In genomic region chr18:22337311-22337710, GRCh38 we compare ENCODE assay signal across 25 cellular contexts.
A peak's percentile ranks its signal among the peaks of the same experiment; 100 is the strongest.
DNase-seq lines count a peak whose midpoint lies in the region; ATAC-seq and TF ChIP-seq lines count a peak whose summit lies in the region.
"Had no signal": no experiment of that assay in that cellular context is flagged by ENCODE, and none has a peak within 500 bp of the region (broad histone marks: within the 10 kb centered on the region; RNA-seq: fewer than 3 reads in every experiment).

No MANE protein-coding gene starts in this region.

- no peak overlapping the region for H3K9ac ChIP-seq in adipocyte (ENCODE audit: low read length)
- H3K9ac ChIP-seq: SK-N-SH had no signal

- H3K9me3 ChIP-seq in left ventricle myocardium inferior (replicated peaks) (no peaks in the 10 kb centered on the region), right cardiac atrium (ENCODE audit: control insufficient read depth, low read length) (no peaks in the 10 kb centered on the region), adipocyte (ENCODE audit: control insufficient read depth, low read length) (no peaks in the 10 kb centered on the region)
- H3K9me3 ChIP-seq: A549, SK-N-SH, spleen, testis, vagina had no signal

- H3K4me1 ChIP-seq in left ventricle myocardium inferior (peaks cover 33% of the 10 kb centered on the region), right cardiac atrium (ENCODE audit: control insufficient read depth, insufficient read depth, low read length) (peaks cover 13% of the 10 kb centered on the region), adipocyte (ENCODE audit: control insufficient read depth, insufficient read depth, low read length) (peaks cover 12% of the 10 kb centered on the region)
- H3K4me1 ChIP-seq: A549 had no signal

- no peaks in the 10 kb centered on the region for H3K27me3 ChIP-seq in left ventricle myocardium inferior (ENCODE audit: low read depth)
- no peaks in the 10 kb centered on the region for H3K27me3 ChIP-seq in right cardiac atrium (ENCODE audit: control insufficient read depth, insufficient read depth)
- H3K27me3 ChIP-seq in adipocyte (replicated peaks; ENCODE audit: control insufficient read depth, insufficient read depth, low read length): no peaks in the 10 kb centered on the region
- H3K27me3 ChIP-seq: spleen, testis, vagina had no signal

- no peak for DNase-seq in left ventricle myocardium inferior
- no peak for DNase-seq in right cardiac atrium
- peak; percentile 45 for DNase-seq in adipocyte (ENCODE audit: low read depth)
- DNase-seq in fibroblast of villous mesenchyme (ENCODE audit: low read depth): peak; percentile 28
- peak; percentile 26 for DNase-seq in superior temporal gyrus (ENCODE audit: extremely low spot score)
- no peak for DNase-seq in NCI-H1436 (lab: John Stamatoyannopoulos, UW)
- no peak for DNase-seq in putamen (ENCODE audit: low spot score)
- DNase-seq: activated CD4-positive, alpha-beta T cell treated with anti-CD3 and anti-CD28 coated beads, Interleukin-2, amount 50 U/mL, for 1 hour; activated naive CD4-positive, alpha-beta T cell treated with anti-CD3 and anti-CD28 coated beads, Interleukin-2, amount 50 U/mL, for 16 hours; C1 segment of cervical spinal cord; cerebellar nuclear complex; H7; hippocampal formation; NCI-H187; NCI-H774; SK-N-SH; spleen; stimulated activated CD4-positive, alpha-beta T cell treated with anti-CD3 and anti-CD28 coated beads, Interleukin-2, amount 100 ng/mL, for 48 hours; testis had no signal

- ATAC-seq in right cardiac atrium (no peak), GM21825 (IDR thresholded peaks at IDR 0.05; ENCODE audit: unreplicated experiment) (no peak)
- ATAC-seq: A549; stimulated activated memory B cell treated with anti-CD40 and anti-IgM and Interleukin-4, amounts not matched to agents 10 μg/mL and 1 μg/mL and 100 μg/mL, for 72 hours; WTC11 had no signal

- WGBS in right cardiac atrium: 42% methylated on average over 3 of the region's 3 CpGs

- TF ChIP-seq CTCF in left ventricle myocardium inferior (IDR thresholded peaks at IDR 0.05; ENCODE audit: borderline replicate concordance) (no peak), fibroblast of villous mesenchyme (IDR thresholded peaks at IDR 0.05; ENCODE audit: insufficient read depth, low read depth, low read length) (no peak)

- H3K27ac ChIP-seq in left ventricle myocardium inferior (replicated peaks) (peak overlapping the region; percentile 22), right cardiac atrium (ENCODE audit: low read length) (no peak overlapping the region)
- H3K27ac ChIP-seq: A549, RWPE1, testis, vagina had no signal

- intact Hi-C loops in left ventricle myocardium inferior (cut with micrococcal nuclease): no loop called here
- intact Hi-C loops in right cardiac atrium (cut with DNase I): no loop called here

- H3K36me3 ChIP-seq in left ventricle myocardium inferior: no peaks in the 10 kb centered on the region
- no peaks in the 10 kb centered on the region for H3K36me3 ChIP-seq in adipocyte (ENCODE audit: control insufficient read depth, insufficient read depth, low read length, severe bottlenecking)
- H3K36me3 ChIP-seq: spleen, vagina had no signal

- H3K4me3 ChIP-seq in left ventricle myocardium inferior (no peak overlapping the region), right cardiac atrium (ENCODE audit: low read length) (no peak overlapping the region), adipocyte (ENCODE audit: low read length) (no peak overlapping the region), fibroblast of villous mesenchyme (ENCODE audit: low read depth, low read length) (no peak overlapping the region)
- H3K4me3 ChIP-seq: A549, spleen, testis, vagina had no signal

Comparison
In these comparisons a context has a peak if more than half of its experiments do, and no peak if none do; other contexts are left out.
1. DNase-seq: peak in adipocyte (single experiment), fibroblast of villous mesenchyme (single experiment) and superior temporal gyrus (single experiment); none in left ventricle myocardium inferior (single experiment), right cardiac atrium (0 of 3), NCI-H1436 (single experiment) and putamen (single experiment).